Comparison of ENCODE assay signal across 22 cellular contexts in the genomic region with DNA sequence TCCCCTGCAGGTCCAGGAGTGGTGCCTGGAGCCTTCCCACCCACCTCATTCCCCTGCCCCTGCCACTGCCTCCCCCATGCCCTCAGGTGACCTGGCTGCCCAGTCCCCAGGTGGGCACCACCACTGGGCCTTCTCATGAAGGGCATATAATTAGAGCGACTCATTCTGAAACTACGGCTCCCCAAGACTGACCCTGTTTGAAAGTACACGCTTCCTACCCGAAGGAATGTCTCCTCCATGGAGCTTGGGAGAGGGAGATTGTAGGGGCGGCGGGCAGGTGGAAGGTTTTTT. TPM values are rescaled to one million over a fixed set of nuclear protein-coding genes. Genes with fewer than 3 reads are reported as not detected.
"Had no signal": no experiment of that assay in that cellular context is flagged by ENCODE, and none has a peak within 500 bp of the region (broad histone marks: within the 10 kb centered on the region; RNA-seq: fewer than 3 reads in every experiment).

No MANE protein-coding gene starts in this region.

- H3K27ac ChIP-seq: cardiac muscle cell, epithelial cell of prostate, foreskin keratinocyte, psoas muscle, suprapubic skin, transverse colon, vagina had no signal

- H3K4me3 ChIP-seq: cardiac muscle cell, psoas muscle, suprapubic skin, transverse colon, vagina had no signal

- H3K36me3 Mint-ChIP-seq: activated CD8-positive, alpha-beta memory T cell treated with anti-CD3 and anti-CD28 coated beads, Interleukin-2, amount 10 ng/mL, durations not matched to agents 7 days and 5 days; activated naive CD8-positive, alpha-beta T cell treated with anti-CD3 and anti-CD28 coated beads for 36 hours had no signal

- H3K36me3 ChIP-seq: cardiac muscle cell, suprapubic skin, transverse colon, vagina had no signal

- H3K4me1 ChIP-seq: foreskin keratinocyte, psoas muscle, suprapubic skin, transverse colon, vagina had no signal

- H3K27me3 ChIP-seq: cardiac muscle cell, foreskin keratinocyte, transverse colon, vagina had no signal

- H3K9me3 ChIP-seq: psoas muscle, suprapubic skin, transverse colon, vagina had no signal

- H3K4me3 Mint-ChIP-seq: activated CD4-positive, alpha-beta T cell treated with anti-CD3 and anti-CD28 coated beads for 36 hours; activated CD8-positive, alpha-beta memory T cell treated with anti-CD3 and anti-CD28 coated beads, Interleukin-2, amount 10 ng/mL, durations not matched to agents 7 days and 5 days; activated naive CD8-positive, alpha-beta T cell treated with anti-CD3 and anti-CD28 coated beads for 36 hours; activated T-helper 17 cell treated with anti-CD3 and anti-CD28 coated beads, Interleukin-2, amount 50 U/mL, for 72 hours; endodermal cell; stimulated activated naive CD8-positive, alpha-beta T cell treated with anti-CD3 and anti-CD28 coated beads, Interleukin-15, Interleukin-2, amounts not matched to agents 100 ng/mL and 50 ng/mL, for 24 hours had no signal

- H3K9me3 Mint-ChIP-seq: activated naive CD8-positive, alpha-beta T cell treated with anti-CD3 and anti-CD28 coated beads for 36 hours had no signal

- H3K27ac Mint-ChIP-seq: activated CD4-positive, alpha-beta T cell treated with anti-CD3 and anti-CD28 coated beads for 36 hours; activated CD8-positive, alpha-beta memory T cell treated with anti-CD3 and anti-CD28 coated beads, Interleukin-2, amount 10 ng/mL, durations not matched to agents 7 days and 5 days; activated naive CD8-positive, alpha-beta T cell treated with anti-CD3 and anti-CD28 coated beads for 36 hours; activated T-helper 17 cell treated with anti-CD3 and anti-CD28 coated beads, Interleukin-2, amount 50 U/mL, for 72 hours; endodermal cell; stimulated activated naive CD8-positive, alpha-beta T cell treated with anti-CD3 and anti-CD28 coated beads, Interleukin-15, Interleukin-2, amounts not matched to agents 100 ng/mL and 50 ng/mL, for 24 hours had no signal

- DNase-seq: psoas muscle, right cardiac atrium, transverse colon had no signal

- ATAC-seq: psoas muscle had no signal

- H3K27me3 Mint-ChIP-seq: activated CD4-positive, alpha-beta T cell treated with anti-CD3 and anti-CD28 coated beads for 36 hours; activated naive CD8-positive, alpha-beta T cell treated with anti-CD3 and anti-CD28 coated beads for 36 hours had no signal

- H3K4me1 Mint-ChIP-seq: activated CD4-positive, alpha-beta T cell treated with anti-CD3 and anti-CD28 coated beads for 36 hours; activated T-helper 17 cell treated with anti-CD3 and anti-CD28 coated beads, Interleukin-2, amount 50 U/mL, for 72 hours; endodermal cell had no signal

RNA-seq across cellular contexts. Expression of a gene that starts 52.6 kb away (rescaled TPM):
- total RNA-seq: activated CD4-positive, alpha-beta T cell treated with anti-CD3 and anti-CD28 coated beads for 36 hours; activated CD8-positive, alpha-beta memory T cell treated with anti-CD3 and anti-CD28 coated beads, Interleukin-2, amount 10 ng/mL, durations not matched to agents 7 days and 5 days; activated naive CD8-positive, alpha-beta T cell treated with anti-CD3 and anti-CD28 coated beads for 36 hours; activated T-helper 17 cell treated with anti-CD3 and anti-CD28 coated beads, Interleukin-2, amount 50 U/mL, for 72 hours; cardiac muscle cell; dermis microvascular lymphatic vessel endothelial cell; endodermal cell; fibroblast of lung; foreskin keratinocyte; lung microvascular endothelial cell; myocyte; osteocyte; right cardiac atrium; skeletal muscle tissue; T-helper 2 cell treated with Interferon-gamma antibody and Interleukin-4, amounts not matched to agents 100 ng/mL and 5 ng/mL, for 36 hours; vagina had no signal
- polyA plus RNA-seq: cardiac muscle cell, fibroblast of lung, foreskin keratinocyte, keratinocyte, right cardiac atrium had no signal
